Comparison of ENCODE assay signal across 8 cellular contexts in genomic region chr9:4366649-4367330, GRCh38.
DNase-seq lines count a peak whose midpoint lies in the region; ATAC-seq and TF ChIP-seq lines count a peak whose summit lies in the region.

No MANE protein-coding gene starts in this region.

- CTCF ChIA-PET in AG04449 (lab: Yijun Ruan, JAX) = interaction anchor here (0.6 to 11.6 kb wide), 55 partner anchors 9 to 1523 kb away, joined by 3 to 257 read pairs (median 4); partner anchors contain the start of gene PUM3

- H3K9me3 ChIP-seq in parathyroid adenoma (ENCODE audit: control insufficient read depth, low read length) = no peaks in the 10 kb centered on the region

- no peak overlapping the region for H2AFZ ChIP-seq in parathyroid adenoma

- no peak for DNase-seq in AG04449 (ENCODE audit: low read depth, low spot score)
- DNase-seq in NCI-H2171 treated with DMSO at 0.1 percent for 48 hours (lab: John Stamatoyannopoulos, UW) = peak; percentile 71
- DNase-seq in activated CD8-positive, alpha-beta memory T cell treated with anti-CD3 and anti-CD28 coated beads, Interleukin-2, amount 50 U/mL, for 48 hours = peak; percentile 57
- peak; percentile 53 for DNase-seq in fibroblast of villous mesenchyme (ENCODE audit: low read depth)
- no peak for DNase-seq in stimulated activated naive CD4-positive, alpha-beta T cell treated with Interleukin-2 at 50 U/mL for 16 hours (lab: John Stamatoyannopoulos, UW)

- POLR2A ChIA-PET in AG04449 (lab: Yijun Ruan, JAX) = interaction anchor here (0.7 kb wide), 1 partner anchor 283 kb away, joined by 3 read pairs; no protein-coding TSS in a partner anchor

- no peak overlapping the region for H3K9ac ChIP-seq in parathyroid adenoma

- no peaks in the 10 kb centered on the region for H3K4me1 ChIP-seq in parathyroid adenoma

- no peak overlapping the region for H3K4me2 ChIP-seq in parathyroid adenoma (ENCODE audit: low read length)

- H3K79me2 ChIP-seq in parathyroid adenoma = no peaks in the 10 kb centered on the region

- no peaks in the 10 kb centered on the region for H3K36me3 ChIP-seq in parathyroid adenoma (ENCODE audit: control insufficient read depth, insufficient read depth, low read length)

- H3K4me3 ChIP-seq in AG04449 (ENCODE audit: low read depth, low read length) (no peak overlapping the region), fibroblast of villous mesenchyme (ENCODE audit: low read depth, low read length) (no peak overlapping the region), parathyroid adenoma (ENCODE audit: low read depth, low read length) (no peak overlapping the region)

- H3K27me3 ChIP-seq in parathyroid adenoma (ENCODE audit: control insufficient read depth, insufficient read depth, low read length) = no peaks in the 10 kb centered on the region

- TF ChIP-seq CTCF in AG04449 (IDR thresholded peaks at IDR 0.05; ENCODE audit: insufficient read depth, low read length, missing control alignments) (peak; percentile 73), GM12872 (IDR thresholded peaks at IDR 0.05; ENCODE audit: insufficient read depth, low read depth, low read length) (peak; percentile 85), fibroblast of villous mesenchyme (IDR thresholded peaks at IDR 0.05; ENCODE audit: insufficient read depth, low read depth, low read length) (peak; percentile 83), parathyroid adenoma (IDR thresholded peaks at IDR 0.05) (peak; percentile 24)

- no peak for ATAC-seq in HG03520 (IDR thresholded peaks at IDR 0.05; ENCODE audit: unreplicated experiment)

- no peak overlapping the region for H3K27ac ChIP-seq in parathyroid adenoma

Comparison
In these comparisons a context has a peak if more than half of its experiments do, and no peak if none do; other contexts are left out.
1. DNase-seq: peak in NCI-H2171 treated with DMSO at 0.1 percent for 48 hours (single experiment), activated CD8-positive, alpha-beta memory T cell treated with anti-CD3 and anti-CD28 coated beads, Interleukin-2, amount 50 U/mL, for 48 hours (single experiment) and fibroblast of villous mesenchyme (single experiment); none in AG04449 (single experiment) and stimulated activated naive CD4-positive, alpha-beta T cell treated with Interleukin-2 at 50 U/mL for 16 hours (single experiment).
2. CTCF ChIP-seq: peak in every context shown above with its lines; median percentile 85 in GM12872; 83 in fibroblast of villous mesenchyme; 73 in AG04449; 24 in parathyroid adenoma.